In the genomic region with DNA sequence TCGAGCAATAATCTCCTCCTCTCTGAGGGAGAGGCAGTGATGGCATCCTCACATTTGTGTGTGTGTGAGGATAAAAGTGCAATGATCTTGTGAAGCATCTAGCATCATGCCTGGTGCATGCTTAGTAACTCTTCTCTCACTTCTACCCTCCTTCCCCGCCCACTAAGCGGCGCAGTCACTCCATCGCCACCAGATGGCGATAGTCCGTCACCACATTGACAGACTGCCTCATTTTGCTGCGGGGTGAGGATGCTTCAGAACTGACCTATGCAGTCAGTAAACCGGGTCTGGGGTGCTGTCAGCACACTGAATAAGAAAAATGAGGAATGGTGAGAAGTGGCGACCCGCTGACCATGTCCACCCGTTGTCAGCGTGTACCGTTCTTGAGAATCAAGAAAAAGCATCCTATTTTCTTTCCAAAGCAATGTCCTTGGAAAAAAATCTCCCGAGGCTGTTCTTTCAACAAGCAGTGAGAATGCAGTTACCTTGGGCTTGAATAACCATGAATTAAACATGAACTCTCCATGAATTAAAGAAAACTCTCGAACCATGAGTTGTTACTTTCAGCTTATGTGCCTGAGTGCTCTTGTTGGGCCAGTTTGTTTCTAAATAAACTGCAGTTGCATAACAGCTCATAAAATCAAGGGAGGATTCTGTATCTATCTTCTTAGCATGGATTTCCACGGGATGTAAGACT, we compare ENCODE assay signal across 8 cellular contexts. TPM values are rescaled to one million over a fixed set of nuclear protein-coding genes. Genes with fewer than 3 reads are reported as not detected.
DNase-seq lines count a peak whose midpoint lies in the region; ATAC-seq, FAIRE-seq and TF ChIP-seq lines count a peak whose summit lies in the region.

No MANE protein-coding gene starts in this region.

- H2AFZ ChIP-seq in HepG2 (ENCODE audit: low read length), result no peak overlapping the region

- no peaks in the 10 kb centered on the region for H3K79me2 ChIP-seq in HepG2 (ENCODE audit: insufficient read depth, low read length)

- H3K4me1 ChIP-seq in BE2C (no peaks in the 10 kb centered on the region), HepG2 (ENCODE audit: insufficient read depth, low read length) (peaks cover 10% of the 10 kb centered on the region; the same call in 1 of the 2 replicates)

- no peak overlapping the region for H3K27ac Mint-ChIP-seq in activated CD4-positive, alpha-beta T cell treated with anti-CD3 and anti-CD28 coated beads, Interleukin-2, amount 10 ng/mL, durations not matched to agents 7 days and 5 days

- no peak for TF ChIP-seq POLR2A in HepG2 (IDR thresholded peaks at IDR 0.05; ENCODE audit: insufficient read depth in 1 of 2, low read depth in 2 of 2, low read length in 2 of 2)

- peak; percentile 71 for TF ChIP-seq RAD21 in HepG2 (CRISPR knock-in tag; IDR thresholded peaks at IDR 0.05)

- peaks cover 2% of the 10 kb centered on the region for H3K4me1 Mint-ChIP-seq in activated CD4-positive, alpha-beta T cell treated with anti-CD3 and anti-CD28 coated beads, Interleukin-2, amount 10 ng/mL, durations not matched to agents 7 days and 5 days

- CTCF ChIA-PET in activated CD4-positive, alpha-beta T cell treated with anti-CD3 and anti-CD28 coated beads, Interleukin-2, amount 10 ng/mL, durations not matched to agents 7 days and 5 days (lab: Charles Lee), result interaction anchor here (0.7 to 2.3 kb wide), 6 partner anchors 9 to 671 kb away, joined by 3 to 7 read pairs (median 4); no protein-coding TSS in a partner anchor
- CTCF ChIA-PET in HepG2 (lab: Yijun Ruan, JAX; ENCODE audit: low intra/inter-chr PET ratio, low total read pairs), result interaction anchor here (1.1 to 2.7 kb wide), 4 partner anchors 18 to 1039 kb away, joined by 3 to 39 read pairs (median 5); no protein-coding TSS in a partner anchor

- no peak overlapping the region for H3K4me3 Mint-ChIP-seq in activated CD4-positive, alpha-beta T cell treated with anti-CD3 and anti-CD28 coated beads, Interleukin-2, amount 10 ng/mL, durations not matched to agents 7 days and 5 days

- FAIRE-seq in HepG2 (lab: Jason Lieb, UNC), result peak; percentile 98

- no peaks in the 10 kb centered on the region for H3K36me3 Mint-ChIP-seq in activated CD4-positive, alpha-beta T cell treated with anti-CD3 and anti-CD28 coated beads, Interleukin-2, amount 10 ng/mL, durations not matched to agents 7 days and 5 days (ENCODE audit: low read depth)

- H3K27ac ChIP-seq in cingulate gyrus (ENCODE audit: low read depth, low read length) (peak overlapping the region; percentile 55), HepG2 (ENCODE audit: extremely low read length, insufficient read depth, low read length) (no peak overlapping the region)

- no peaks in the 10 kb centered on the region for H4K20me1 ChIP-seq in HepG2 (ENCODE audit: insufficient read depth, low read length)

- H3K9me3 ChIP-seq in BE2C (no peaks in the 10 kb centered on the region), HepG2 (ENCODE audit: low read length) (no peaks in the 10 kb centered on the region)

- POLR2A ChIA-PET in activated CD4-positive, alpha-beta T cell treated with anti-CD3 and anti-CD28 coated beads, Interleukin-2, amount 10 ng/mL, durations not matched to agents 7 days and 5 days (lab: Charles Lee), result no interaction called here
- POLR2A ChIA-PET in HepG2 (lab: Yijun Ruan, JAX), result interaction anchor here (1.4 kb wide), 1 partner anchor 37 kb away, joined by 5 read pairs; the partner anchor contains the start of gene TMEM177

- TF ChIP-seq EP300 in HepG2 (IDR thresholded peaks at IDR 0.05; ENCODE audit: low read depth in 2 of 2, low read length in 2 of 2), result no peak
- no peak for TF ChIP-seq EP300 in HepG2 (CRISPR knock-in tag; IDR thresholded peaks at IDR 0.05; ENCODE audit: borderline replicate concordance)

- DNase-seq in BE2C (peak; percentile 65), NCI-H510A treated with DMSO at 0.1 percent for 48 hours (lab: John Stamatoyannopoulos, UW) (peak; percentile 77), HepG2 (ENCODE audit: low spot score) (peak; percentile 70)
- peak; percentile 80 for DNase-seq in activated CD4-positive, alpha-beta T cell treated with anti-CD3 and anti-CD28 coated beads, Interleukin-2, amount 10 ng/mL, durations not matched to agents 7 days and 5 days
- DNase-seq in stimulated activated CD4-positive, alpha-beta T cell treated with anti-CD3 and anti-CD28 coated beads, TNF-alpha, amount 100 ng/mL, for 1 hour (ENCODE audit: low read depth in 3 of 3, low spot score in 1 of 3), result peak; percentile 34 to 58 (median 45)

- BruUV-seq in HepG2 (replicated peaks; lab: Mats Ljungman, UMichigan), result no TSS peak

- no peak overlapping the region for H3K9ac ChIP-seq in HepG2 (ENCODE audit: insufficient read depth, low read depth, low read length)

- no peaks in the 10 kb centered on the region for H3K27me3 Mint-ChIP-seq in activated CD4-positive, alpha-beta T cell treated with anti-CD3 and anti-CD28 coated beads, Interleukin-2, amount 10 ng/mL, durations not matched to agents 7 days and 5 days

- H3K36me3 ChIP-seq in BE2C (no peaks in the 10 kb centered on the region), HepG2 (replicated peaks in 1 of 2; ENCODE audit: control insufficient read depth in 1 of 2, insufficient read depth in 2 of 2, low read length in 2 of 2) (no peaks in the 10 kb centered on the region)

- no peaks in the 10 kb centered on the region for H3K9me3 Mint-ChIP-seq in activated CD4-positive, alpha-beta T cell treated with anti-CD3 and anti-CD28 coated beads, Interleukin-2, amount 10 ng/mL, durations not matched to agents 7 days and 5 days

- peak; percentile 91 for ATAC-seq in GM19043 (IDR thresholded peaks at IDR 0.05; ENCODE audit: low read depth, unreplicated experiment)
- peak; percentile 97 for ATAC-seq in HG03280 (IDR thresholded peaks at IDR 0.05; ENCODE audit: unreplicated experiment)
- ATAC-seq in HepG2, result peak; percentile 95

- WGBS in HepG2 (ENCODE audit: low lambda C conversion rate), result 3% methylated on average over 17 of the region's 17 CpGs

- H3K4me2 ChIP-seq in HepG2 (ENCODE audit: low read depth, low read length), result no peak overlapping the region

- H3K27me3 ChIP-seq in BE2C (no peaks in the 10 kb centered on the region), HepG2 (ENCODE audit: control insufficient read depth in 1 of 2, insufficient read depth in 2 of 2, low read length in 2 of 2) (peaks cover 2 to 36% of the 10 kb centered on the region in 2 experiments; a peak in 4 of 5 replicates)

- TF ChIP-seq CTCF in BE2C (IDR thresholded peaks at IDR 0.05; ENCODE audit: low read depth, low read length), result peak; percentile 84
- peak; percentile 98 for TF ChIP-seq CTCF in HepG2 (CRISPR knock-in tag; IDR thresholded peaks at IDR 0.05)

- in situ Hi-C loops in HepG2 (cut with HindIII; ENCODE audit: extremely low pct_ligation_motif_present, low pct_unique_long_range_greater_than_20kb), result no loop called here

- H3K4me3 ChIP-seq in BE2C (ENCODE audit: low read depth, low read length) (no peak overlapping the region), HepG2 (replicated peaks in 1 of 3; ENCODE audit: insufficient read depth in 1 of 3, low read depth in 2 of 3, low read length in 3 of 3) (no peak overlapping the region)

- intact Hi-C loops in HepG2 (cut with micrococcal nuclease; ENCODE audit: unreplicated experiment), result loop anchor here (1.0 to 5.0 kb wide), 3 partner anchors 19 to 536 kb away; no protein-coding TSS in a partner anchor

TF ChIP-seq in HepG2, 621 proteins besides CTCF, POLR2A, EP300 and RAD21 (continues in another document):
- TF ChIP-seq REPIN1 (CRISPR knock-in tag; IDR thresholded peaks at IDR 0.05; ENCODE audit: borderline replicate concordance, low read depth), result peak; percentile 48; the same call in 1 of the 2 replicates
- no peak for TF ChIP-seq TRIM22 (IDR thresholded peaks at IDR 0.05)

RNA-seq across cellular contexts. Expression of gene TMEM177, which starts 37.3 kb away (rescaled TPM):
- polyA plus RNA-seq in BE2C (2012; ENCODE audit: insufficient read depth, insufficient read length, low read depth), result 22.9 TPM
- 1 to 10 TPM; 7.8 to 9.5 TPM for total RNA-seq in activated CD4-positive, alpha-beta T cell treated with anti-CD3 and anti-CD28 coated beads, Interleukin-2, amount 10 ng/mL, durations not matched to agents 7 days and 5 days
- 44.7 and 47.9 TPM in 2 replicates for total RNA-seq in HepG2 (2016; rRNA removed; fragmentation: Illumina TruSeq; extraction: Trizol)
- 15.4 and 16.3 TPM in 2 replicates for total RNA-seq in HepG2 (2016; cell fraction: cytosol; rRNA removed; fragmentation: Illumina TruSeq; extraction: Trizol; ENCODE audit: low read depth)
- total RNA-seq in HepG2 (2016; cell fraction: insoluble cytoplasmic fraction; rRNA removed; fragmentation: Illumina TruSeq; extraction: Trizol), result 47.5 and 49.2 TPM in 2 replicates
- 27.3 and 32.1 TPM in 2 replicates for total RNA-seq in HepG2 (2016; cell fraction: membrane; rRNA removed; fragmentation: Illumina TruSeq; extraction: Trizol)
- total RNA-seq in HepG2 (2016; cell fraction: nucleus; rRNA removed; fragmentation: Illumina TruSeq; extraction: Trizol), result 26.1 and 27.7 TPM in 2 replicates
- polyA plus RNA-seq in HepG2 (2011; rRNA removed), result 34.7 and 46.6 TPM in 2 replicates
- polyA plus RNA-seq in HepG2 (2011; cell fraction: cytosol; rRNA removed), result 34.2 and 43.3 TPM in 2 replicates
- 46.4 and 51.6 TPM in 2 replicates for polyA plus RNA-seq in HepG2 (2011; cell fraction: nucleus; rRNA removed)
- 20.5 and 32.1 TPM in 2 replicates for polyA plus RNA-seq in HepG2 (2012)
- polyA plus RNA-seq in HepG2 (2016; cell fraction: cytosol; fragmentation: Illumina TruSeq; extraction: Trizol; ENCODE audit: low read depth), result 12.8 and 13.4 TPM in 2 replicates
- polyA plus RNA-seq in HepG2 (2016; cell fraction: insoluble cytoplasmic fraction; fragmentation: Illumina TruSeq; extraction: Trizol; ENCODE audit: low read depth), result 62.8 and 62.9 TPM in 2 replicates
- 19.9 and 21.6 TPM in 2 replicates for polyA plus RNA-seq in HepG2 (2016; cell fraction: membrane; fragmentation: Illumina TruSeq; extraction: Trizol; ENCODE audit: low read depth)
- 41.1 and 43.7 TPM in 2 replicates for polyA plus RNA-seq in HepG2 (2016; cell fraction: nucleus; fragmentation: Illumina TruSeq; extraction: Trizol; ENCODE audit: insufficient read depth, low read depth)
- polyA minus RNA-seq in HepG2 (2011; rRNA and poly(A)+ RNA removed; ENCODE audit: low replicate concordance), result 22.7 and 58.5 TPM in 2 replicates
- polyA minus RNA-seq in HepG2 (2011; cell fraction: cytosol; rRNA and poly(A)+ RNA removed), result 13.8 and 15.2 TPM in 2 replicates
- 49.2 and 53.5 TPM in 2 replicates for polyA minus RNA-seq in HepG2 (2011; cell fraction: nucleus; rRNA and poly(A)+ RNA removed)
